In the genomic region with DNA sequence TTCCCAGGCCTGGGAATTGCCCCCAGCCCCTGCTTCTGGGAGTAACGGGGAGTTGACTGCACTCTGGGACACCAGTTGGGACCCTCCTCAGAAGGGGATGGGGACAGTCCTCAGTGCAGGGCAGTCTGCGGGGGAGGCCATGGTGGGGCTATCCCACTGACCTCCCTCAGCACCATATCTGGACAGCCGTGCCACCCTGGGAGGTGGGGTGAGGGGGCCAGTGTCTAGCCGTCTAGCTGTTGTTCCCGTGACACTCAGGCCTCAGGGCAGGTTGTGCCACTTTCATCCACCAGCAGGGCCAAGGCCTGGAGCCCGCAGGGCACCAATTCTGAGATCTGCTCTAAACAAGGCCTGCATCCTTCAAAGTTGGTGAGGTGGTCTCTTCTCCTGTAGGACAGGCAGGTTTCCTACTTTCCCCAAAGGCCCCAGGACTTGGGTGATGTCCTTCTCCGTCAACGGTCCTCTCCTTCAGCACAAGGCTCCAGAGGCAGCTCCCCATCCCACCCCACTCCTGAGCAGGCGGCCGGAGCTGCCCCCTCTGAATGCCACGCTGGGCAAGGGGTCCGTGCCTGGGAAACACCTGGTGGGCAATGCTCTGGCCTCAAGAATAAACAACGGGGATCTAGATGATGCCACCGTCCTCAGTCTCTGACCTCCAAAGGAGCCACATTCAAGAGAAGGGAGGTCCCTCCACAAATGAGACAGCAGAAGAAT, we compare ENCODE assay signal across 8 cellular contexts. TPM values are rescaled to one million over a fixed set of nuclear protein-coding genes. Genes with fewer than 3 reads are reported as not detected.
DNase-seq lines count a peak whose midpoint lies in the region; ATAC-seq, FAIRE-seq and TF ChIP-seq lines count a peak whose summit lies in the region.

No MANE protein-coding gene starts in this region.

- no peak overlapping the region for H3K4me3 ChIP-seq in SK-N-SH (ENCODE audit: low read depth in 2 of 2, low read length in 1 of 2)
- H3K4me3 ChIP-seq in astrocyte (ENCODE audit: insufficient read depth, low read depth, low read length) = no peak overlapping the region
- no peak overlapping the region for H3K4me3 ChIP-seq in mesodermal cell (ENCODE audit: extremely low read depth, insufficient read depth, low read length, poor library complexity, severe bottlenecking)
- H3K4me3 ChIP-seq in tibial artery = peak overlapping the region; percentile 52 to 55

- H3K27me3 Mint-ChIP-seq in astrocyte (ENCODE audit: low read depth, unreplicated experiment) = peaks cover 10% of the 10 kb centered on the region

- H3K9me3 ChIP-seq in SK-N-SH = no peaks in the 10 kb centered on the region
- H3K9me3 ChIP-seq in astrocyte (ENCODE audit: insufficient read depth, low read depth, low read length) = no peaks in the 10 kb centered on the region
- peaks cover 8% of the 10 kb centered on the region for H3K9me3 ChIP-seq in mesodermal cell (ENCODE audit: control insufficient read depth, low read length)
- H3K9me3 ChIP-seq in tibial artery = no peaks in the 10 kb centered on the region

- DNase-seq in SK-N-SH = peak; percentile 37
- DNase-seq in astrocyte (ENCODE audit: low read depth) = no peak
- no peak for DNase-seq in tibial artery
- DNase-seq in frontal cortex (ENCODE audit: low spot score in 2 of 2) = no peak
- DNase-seq in HEK293T (ENCODE audit: extremely low spot score) = no peak
- no peak for DNase-seq in COLO829 (ENCODE audit: low spot score)

- FAIRE-seq in astrocyte (lab: Jason Lieb, UNC) = no peak
- FAIRE-seq in frontal cortex (lab: Jason Lieb, UNC) = no peak

- intact Hi-C loops in tibial artery (cut with DNase I; ENCODE audit: low total_unique reads) = no loop called here

- H3K4me1 Mint-ChIP-seq in astrocyte (ENCODE audit: low read depth, unreplicated experiment) = peaks cover 7% of the 10 kb centered on the region

- peak overlapping the region; percentile 93 for H3K27ac Mint-ChIP-seq in astrocyte (ENCODE audit: unreplicated experiment)

- POLR2A ChIA-PET in SK-N-SH (lab: Yijun Ruan, JAX) = no interaction called here
- POLR2A ChIA-PET in HEK293T (lab: Yijun Ruan, JAX) = interaction anchor here (0.6 to 3.7 kb wide), 12 partner anchors 10 to 201 kb away, joined by 3 to 19 read pairs (median 4); a partner anchor contains a TSS

- no peaks in the 10 kb centered on the region for H3K9me2 ChIP-seq in SK-N-SH

- no peak for TF ChIP-seq EP300 in SK-N-SH (IDR thresholded peaks at IDR 0.05; ENCODE audit: borderline replicate concordance in 1 of 2, low read depth in 1 of 2, low read length in 1 of 2)

- H3K36me3 Mint-ChIP-seq in astrocyte (ENCODE audit: low read depth, unreplicated experiment) = peaks cover 3% of the 10 kb centered on the region

- TF ChIP-seq CTCF in SK-N-SH (IDR thresholded peaks at IDR 0.05) = no peak
- TF ChIP-seq CTCF in astrocyte (IDR thresholded peaks at IDR 0.05; ENCODE audit: insufficient read depth, low read depth, low read length) = no peak
- TF ChIP-seq CTCF in tibial artery (IDR thresholded peaks at IDR 0.05) = no peak

- H3K27ac ChIP-seq in SK-N-SH (ENCODE audit: low read depth in 2 of 2, low read length in 1 of 2) = no peak overlapping the region
- H3K27ac ChIP-seq in astrocyte (ENCODE audit: low read depth, low read length) = peak overlapping the region; percentile 99
- H3K27ac ChIP-seq in mesodermal cell (ENCODE audit: low read depth, low read length, severe bottlenecking) = peak overlapping the region; percentile 99
- H3K27ac ChIP-seq in tibial artery = peak overlapping the region; percentile 97 to 98

- no peak for TF ChIP-seq RAD21 in SK-N-SH (IDR thresholded peaks at IDR 0.05; ENCODE audit: low read length)

- 100% methylated on average over 4 of the region's 14 CpGs for WGBS in SK-N-SH (ENCODE audit: low lambda C conversion rate)
- WGBS in mesodermal cell (ENCODE audit: insufficient coverage in 2 of 2), 2 experiments = 89 to 94% methylated on average over 10 to 12 of the region's 14 CpGs

- CTCF ChIA-PET in SK-N-SH (lab: Yijun Ruan, JAX) (interaction anchor here (1.1 to 3.3 kb wide), 4 partner anchors 9 to 49 kb away, joined by 3 to 15 read pairs (median 10); no protein-coding TSS in a partner anchor), HEK293T (lab: Yijun Ruan, JAX) (no interaction called here)

- peak overlapping the region; percentile 65 for H3K4me3 Mint-ChIP-seq in astrocyte (ENCODE audit: unreplicated experiment)

- H3K36me3 ChIP-seq in SK-N-SH (replicated peaks in 1 of 2; ENCODE audit: control insufficient read depth in 1 of 2, insufficient read depth in 2 of 2, low read length in 1 of 2) = no peaks in the 10 kb centered on the region
- H3K36me3 ChIP-seq in astrocyte (ENCODE audit: insufficient read depth, low read length) = no peaks in the 10 kb centered on the region
- no peaks in the 10 kb centered on the region for H3K36me3 ChIP-seq in mesodermal cell (ENCODE audit: control insufficient read depth, insufficient read depth, low read length)
- no peaks in the 10 kb centered on the region for H3K36me3 ChIP-seq in tibial artery

- H3F3A ChIP-seq in SK-N-SH (replicated peaks; ENCODE audit: insufficient read depth) = no peaks in the 10 kb centered on the region

- peaks cover 3% of the 10 kb centered on the region for H3K9me3 Mint-ChIP-seq in astrocyte (ENCODE audit: unreplicated experiment)

- H4K20me1 ChIP-seq in SK-N-SH (ENCODE audit: insufficient read depth) (no peaks in the 10 kb centered on the region), astrocyte (ENCODE audit: insufficient read depth, low read length) (no peaks in the 10 kb centered on the region)

- peaks cover 6 to 9% of the 10 kb centered on the region in 2 experiments; a peak in 2 of 4 replicates for H3K4me1 ChIP-seq in SK-N-SH (ENCODE audit: control insufficient read depth in 1 of 2, insufficient read depth in 2 of 2, low read depth in 1 of 2, low read length in 1 of 2)
- H3K4me1 ChIP-seq in astrocyte (ENCODE audit: insufficient read depth, low read length) = peaks cover 26% of the 10 kb centered on the region
- H3K4me1 ChIP-seq in mesodermal cell (ENCODE audit: control insufficient read depth, insufficient read depth, low read length, poor library complexity, severe bottlenecking) = peaks cover 30% of the 10 kb centered on the region
- peaks cover 6 to 49% (median 19%) of the 10 kb centered on the region in 4 donors for H3K4me1 ChIP-seq in tibial artery

- H3K27me3 ChIP-seq in SK-N-SH (ENCODE audit: insufficient read depth) = no peaks in the 10 kb centered on the region
- no peaks in the 10 kb centered on the region for H3K27me3 ChIP-seq in astrocyte (ENCODE audit: insufficient read depth, low read length)
- no peaks in the 10 kb centered on the region for H3K27me3 ChIP-seq in tibial artery

- ATAC-seq in SK-N-SH treated with all-trans-retinoic acid at 6 μM for 48 hours = no peak

- H3K4me2 ChIP-seq in SK-N-SH (no peak overlapping the region), astrocyte (ENCODE audit: low read length) (no peak overlapping the region)

- H3K79me2 ChIP-seq in SK-N-SH (ENCODE audit: insufficient read depth) (no peaks in the 10 kb centered on the region), astrocyte (ENCODE audit: insufficient read depth, low read length) (no peaks in the 10 kb centered on the region)

- no peak overlapping the region for H3K9ac ChIP-seq in SK-N-SH
- peak overlapping the region; percentile 92 for H3K9ac ChIP-seq in astrocyte (ENCODE audit: low read length)

- no peak overlapping the region for H2AFZ ChIP-seq in SK-N-SH (ENCODE audit: low read depth)
- H2AFZ ChIP-seq in astrocyte (ENCODE audit: low read depth, low read length) = no peak overlapping the region

TF ChIP-seq in SK-N-SH, 30 proteins besides CTCF, POLR2A, EP300 and RAD21:
- no peak for TF ChIP-seq SIN3A (IDR thresholded peaks at IDR 0.05; ENCODE audit: borderline replicate concordance, low read depth, low read length)

TF ChIP-seq in SK-N-SH treated with all-trans-retinoic acid at 6 μM for 48 hours, 23 proteins besides CTCF, POLR2A, EP300 and RAD21 (continues in another document):
- TF ChIP-seq ZC3H10 (CRISPR knock-in tag; IDR thresholded peaks at IDR 0.05) (no peak), RARB (CRISPR knock-in tag; IDR thresholded peaks at IDR 0.05) (no peak), ZFP30 (CRISPR knock-in tag; IDR thresholded peaks at IDR 0.05) (no peak), PPARA (CRISPR knock-in tag; IDR thresholded peaks at IDR 0.05; ENCODE audit: borderline replicate concordance) (no peak)
- TF ChIP-seq, protein P1, sequence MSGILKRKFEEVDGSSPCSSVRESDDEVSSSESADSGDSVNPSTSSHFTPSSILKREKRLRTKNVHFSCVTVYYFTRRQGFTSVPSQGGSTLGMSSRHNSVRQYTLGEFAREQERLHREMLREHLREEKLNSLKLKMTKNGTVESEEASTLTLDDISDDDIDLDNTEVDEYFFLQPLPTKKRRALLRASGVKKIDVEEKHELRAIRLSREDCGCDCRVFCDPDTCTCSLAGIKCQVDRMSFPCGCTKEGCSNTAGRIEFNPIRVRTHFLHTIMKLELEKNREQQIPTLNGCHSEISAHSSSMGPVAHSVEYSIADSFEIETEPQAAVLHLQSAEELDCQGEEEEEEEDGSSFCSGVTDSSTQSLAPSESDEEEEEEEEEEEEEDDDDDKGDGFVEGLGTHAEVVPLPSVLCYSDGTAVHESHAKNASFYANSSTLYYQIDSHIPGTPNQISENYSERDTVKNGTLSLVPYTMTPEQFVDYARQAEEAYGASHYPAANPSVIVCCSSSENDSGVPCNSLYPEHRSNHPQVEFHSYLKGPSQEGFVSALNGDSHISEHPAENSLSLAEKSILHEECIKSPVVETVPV (CRISPR knock-in tag; IDR thresholded peaks at IDR 0.05) = no peak

TF ChIP-seq in HEK293T, 16 proteins besides CTCF, POLR2A, EP300 and RAD21 (continues in another document):
- TF ChIP-seq SP1 (IDR thresholded peaks at IDR 0.05) (no peak), NFRKB (IDR thresholded peaks at IDR 0.05) (no peak), SUZ12 (IDR thresholded peaks at IDR 0.05) (no peak), FOXK2 (IDR thresholded peaks at IDR 0.05) (no peak), FOXM1 (IDR thresholded peaks at IDR 0.05; ENCODE audit: borderline replicate concordance) (no peak), ZNF384 (IDR thresholded peaks at IDR 0.05) (no peak), TARDBP (IDR thresholded peaks at IDR 0.05) (no peak), BHLHE40 (IDR thresholded peaks at IDR 0.05; ENCODE audit: borderline replicate concordance) (no peak)
- TF ChIP-seq, protein P2, sequence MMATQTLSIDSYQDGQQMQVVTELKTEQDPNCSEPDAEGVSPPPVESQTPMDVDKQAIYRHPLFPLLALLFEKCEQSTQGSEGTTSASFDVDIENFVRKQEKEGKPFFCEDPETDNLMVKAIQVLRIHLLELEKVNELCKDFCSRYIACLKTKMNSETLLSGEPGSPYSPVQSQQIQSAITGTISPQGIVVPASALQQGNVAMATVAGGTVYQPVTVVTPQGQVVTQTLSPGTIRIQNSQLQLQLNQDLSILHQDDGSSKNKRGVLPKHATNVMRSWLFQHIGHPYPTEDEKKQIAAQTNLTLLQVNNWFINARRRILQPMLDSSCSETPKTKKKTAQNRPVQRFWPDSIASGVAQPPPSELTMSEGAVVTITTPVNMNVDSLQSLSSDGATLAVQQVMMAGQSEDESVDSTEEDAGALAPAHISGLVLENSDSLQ (IDR thresholded peaks at IDR 0.05) = no peak

RNA-seq across cellular contexts. Expression of a gene that starts 43.0 kb away (rescaled TPM):
- 517 and 767 TPM in 2 replicates for polyA plus RNA-seq in SK-N-SH (2012; rRNA removed)
- polyA plus RNA-seq in SK-N-SH (2012; cell fraction: cytosol; rRNA removed) = 733 and 1,021 TPM in 2 replicates
- 319 and 439 TPM in 2 replicates for polyA plus RNA-seq in SK-N-SH (2012; cell fraction: nucleus; rRNA removed)
- 396 and 469 TPM in 2 replicates for total RNA-seq in astrocyte
- 986 TPM for polyA plus RNA-seq in mesodermal cell (2013, experiment 1 of 2)
- 1,146 TPM for polyA plus RNA-seq in mesodermal cell (2013, experiment 2 of 2)
- 958 TPM for total RNA-seq in frontal cortex

Comparison
In these comparisons a context has a peak if more than half of its experiments do, and no peak if none do; other contexts are left out.
1. H3K27ac ChIP-seq: peak in astrocyte (single experiment), mesodermal cell (single experiment) and tibial artery (2 of 2); none in SK-N-SH (0 of 2).
2. H3K4me3 ChIP-seq: peak in tibial artery (2 of 2); none in SK-N-SH (0 of 2), astrocyte (single experiment) and mesodermal cell (single experiment).